ENCODE assay signal across 11 cellular contexts in the genomic region with DNA sequence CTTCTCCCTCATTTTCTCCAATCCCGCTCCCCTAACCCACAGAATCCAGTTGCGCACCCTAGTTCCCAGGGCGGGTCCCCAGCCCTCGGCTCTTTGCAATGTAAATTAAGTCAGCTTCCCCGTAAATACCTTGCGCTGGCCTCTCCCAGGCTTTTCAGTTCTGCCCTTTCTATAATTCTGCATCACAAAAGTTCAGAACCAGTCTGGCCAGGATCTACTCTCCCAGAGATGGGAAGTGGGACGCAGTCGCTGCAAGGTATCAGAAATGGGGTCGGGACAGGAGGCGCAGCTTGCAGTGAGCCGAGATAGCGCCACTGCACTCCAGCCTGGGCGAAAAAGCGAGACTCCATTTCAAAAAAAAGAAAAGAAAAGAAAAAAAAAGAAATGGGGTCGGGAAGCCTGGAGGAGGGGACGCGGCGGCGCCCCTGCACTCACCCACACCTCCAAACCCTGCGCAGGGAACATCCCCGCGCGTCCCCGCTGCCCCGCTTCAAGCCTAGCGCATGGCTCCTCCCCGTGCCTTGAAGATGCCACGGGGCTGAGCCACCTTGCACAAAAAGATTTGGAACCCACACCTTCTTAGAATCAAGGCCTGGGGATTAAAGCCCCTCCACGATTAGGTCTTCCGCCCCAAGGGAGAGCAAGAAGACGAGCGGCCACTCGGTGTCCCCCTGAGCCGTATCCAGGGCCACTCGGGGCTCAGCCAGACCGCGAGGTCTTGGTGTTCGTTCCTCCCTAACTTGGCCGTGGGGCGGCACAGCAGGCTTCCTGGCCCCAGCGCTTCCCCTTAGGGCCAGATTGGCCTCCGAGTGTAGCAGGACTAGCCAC. TPM values are rescaled to one million over a fixed set of nuclear protein-coding genes. Genes with fewer than 3 reads are reported as not detected.
DNase-seq lines count a peak whose midpoint lies in the region; ATAC-seq, FAIRE-seq and TF ChIP-seq lines count a peak whose summit lies in the region.
"Had no signal": no experiment of that assay in that cellular context is flagged by ENCODE, and none has a peak within 500 bp of the region (broad histone marks: within the 10 kb centered on the region; RNA-seq: fewer than 3 reads in every experiment).

No MANE protein-coding gene starts in this region.

- DNase-seq in NOMO-1 (lab: John Stamatoyannopoulos, UW; ENCODE audit: unreplicated experiment in 2 of 2), result peak; percentile 20 to 21
- DNase-seq in NOMO-1 treated with dmso at 0.1 percent for 144 hours (lab: John Stamatoyannopoulos, UW; ENCODE audit: unreplicated experiment), result no peak
- DNase-seq in activated T-helper 1 cell treated with anti-CD3 and anti-CD28 coated beads, Interleukin-12 subunit alpha, Interleukin-12 subunit beta, Interleukin-2, Interleukin-4 antibody, amounts not matched to agents 30 ng/mL and 10 ng/mL and 1 ng/mL, durations not matched to agents 14 hours and 24 hours and 36 hours (ENCODE audit: low spot score), result no peak
- DNase-seq in stimulated activated effector memory CD8-positive, alpha-beta T cell treated with anti-CD3 and anti-CD28 coated beads, Interleukin-12 subunit alpha, Interleukin-12 subunit beta, amount 100 ng/mL, for 72 hours (ENCODE audit: low spot score in 2 of 2), result no peak
- no peak for DNase-seq in GM12891 (ENCODE audit: insufficient read length, low spot score)
- no peak for DNase-seq in HK-2 (ENCODE audit: unreplicated experiment)
- DNase-seq: NCI-H1694 had no signal

- ATAC-seq in stimulated activated effector memory CD8-positive, alpha-beta T cell treated with anti-CD3 and anti-CD28 coated beads, Interleukin-12 subunit alpha, Interleukin-12 subunit beta, amount 100 ng/mL, for 72 hours, result peak; percentile 72
- no peak for ATAC-seq in GM21423 (IDR thresholded peaks at IDR 0.05; ENCODE audit: unreplicated experiment)
- ATAC-seq: A549 had no signal

- peak overlapping the region; percentile 57 for H3K4me3 Mint-ChIP-seq in activated T-helper 1 cell treated with anti-CD3 and anti-CD28 coated beads, Interleukin-12 subunit alpha, Interleukin-12 subunit beta, Interleukin-2, Interleukin-4 antibody, amounts not matched to agents 30 ng/mL and 10 ng/mL and 1 ng/mL, durations not matched to agents 14 hours and 24 hours and 36 hours
- H3K4me3 Mint-ChIP-seq in stimulated activated effector memory CD8-positive, alpha-beta T cell treated with anti-CD3 and anti-CD28 coated beads, Interleukin-12 subunit alpha, Interleukin-12 subunit beta, amount 100 ng/mL, for 72 hours, result peak overlapping the region; percentile 54

- peaks cover 14% of the 10 kb centered on the region for H3K4me1 Mint-ChIP-seq in activated T-helper 1 cell treated with anti-CD3 and anti-CD28 coated beads, Interleukin-12 subunit alpha, Interleukin-12 subunit beta, Interleukin-2, Interleukin-4 antibody, amounts not matched to agents 30 ng/mL and 10 ng/mL and 1 ng/mL, durations not matched to agents 14 hours and 24 hours and 36 hours (ENCODE audit: low read depth)
- H3K4me1 Mint-ChIP-seq in stimulated activated effector memory CD8-positive, alpha-beta T cell treated with anti-CD3 and anti-CD28 coated beads, Interleukin-12 subunit alpha, Interleukin-12 subunit beta, amount 100 ng/mL, for 72 hours, result peaks cover 15% of the 10 kb centered on the region

- H3K4me3 ChIP-seq in iPS-15b (ENCODE audit: low read depth, low read length), result peak overlapping the region; percentile 48
- H3K4me3 ChIP-seq: A549 had no signal

- TF ChIP-seq POLR2A in GM12891 (IDR thresholded peaks at IDR 0.05; ENCODE audit: low read depth, low read length), result no peak

- H3K9ac ChIP-seq in iPS-15b (ENCODE audit: low read depth, low read length), result peak overlapping the region; percentile 73

- H3K9me3 Mint-ChIP-seq in activated T-helper 1 cell treated with anti-CD3 and anti-CD28 coated beads, Interleukin-12 subunit alpha, Interleukin-12 subunit beta, Interleukin-2, Interleukin-4 antibody, amounts not matched to agents 30 ng/mL and 10 ng/mL and 1 ng/mL, durations not matched to agents 14 hours and 24 hours and 36 hours, result no peaks in the 10 kb centered on the region
- H3K9me3 Mint-ChIP-seq in stimulated activated effector memory CD8-positive, alpha-beta T cell treated with anti-CD3 and anti-CD28 coated beads, Interleukin-12 subunit alpha, Interleukin-12 subunit beta, amount 100 ng/mL, for 72 hours, result no peaks in the 10 kb centered on the region

- H3K4me1 ChIP-seq in iPS-15b (ENCODE audit: control insufficient read depth, insufficient read depth, low read length), result peaks cover 14% of the 10 kb centered on the region

- H3K36me3 Mint-ChIP-seq in activated T-helper 1 cell treated with anti-CD3 and anti-CD28 coated beads, Interleukin-12 subunit alpha, Interleukin-12 subunit beta, Interleukin-2, Interleukin-4 antibody, amounts not matched to agents 30 ng/mL and 10 ng/mL and 1 ng/mL, durations not matched to agents 14 hours and 24 hours and 36 hours (ENCODE audit: low read depth), result peaks cover 1% of the 10 kb centered on the region
- peaks cover 4% of the 10 kb centered on the region for H3K36me3 Mint-ChIP-seq in stimulated activated effector memory CD8-positive, alpha-beta T cell treated with anti-CD3 and anti-CD28 coated beads, Interleukin-12 subunit alpha, Interleukin-12 subunit beta, amount 100 ng/mL, for 72 hours

- no peaks in the 10 kb centered on the region for H3K9me3 ChIP-seq in iPS-15b (ENCODE audit: control insufficient read depth, insufficient read depth, low read length)
- H3K9me3 ChIP-seq: A549 had no signal

- no peaks in the 10 kb centered on the region for H3K27me3 ChIP-seq in iPS-15b (ENCODE audit: control insufficient read depth, insufficient read depth, low read length)

- H3K27me3 Mint-ChIP-seq in activated T-helper 1 cell treated with anti-CD3 and anti-CD28 coated beads, Interleukin-12 subunit alpha, Interleukin-12 subunit beta, Interleukin-2, Interleukin-4 antibody, amounts not matched to agents 30 ng/mL and 10 ng/mL and 1 ng/mL, durations not matched to agents 14 hours and 24 hours and 36 hours (ENCODE audit: insufficient read depth), result peaks cover 44% of the 10 kb centered on the region

- H3K36me3 ChIP-seq in iPS-15b (ENCODE audit: control insufficient read depth, insufficient read depth, low read length), result no peaks in the 10 kb centered on the region

- intact Hi-C loops in activated T-helper 1 cell treated with anti-CD3 and anti-CD28 coated beads, Interleukin-12 subunit alpha, Interleukin-12 subunit beta, Interleukin-2, Interleukin-4 antibody, amounts not matched to agents 30 ng/mL and 10 ng/mL and 1 ng/mL, durations not matched to agents 14 hours and 24 hours and 36 hours (cut with micrococcal nuclease), result no loop called here

- H3K27ac Mint-ChIP-seq in activated T-helper 1 cell treated with anti-CD3 and anti-CD28 coated beads, Interleukin-12 subunit alpha, Interleukin-12 subunit beta, Interleukin-2, Interleukin-4 antibody, amounts not matched to agents 30 ng/mL and 10 ng/mL and 1 ng/mL, durations not matched to agents 14 hours and 24 hours and 36 hours, result no peak overlapping the region
- no peak overlapping the region for H3K27ac Mint-ChIP-seq in stimulated activated effector memory CD8-positive, alpha-beta T cell treated with anti-CD3 and anti-CD28 coated beads, Interleukin-12 subunit alpha, Interleukin-12 subunit beta, amount 100 ng/mL, for 72 hours

- FAIRE-seq in GM12891 (lab: Jason Lieb, UNC), result no peak
- FAIRE-seq: A549 had no signal

TF ChIP-seq in GM12891, 5 proteins besides CTCF, POLR2A, EP300 and RAD21:
- no peak for TF ChIP-seq POU2F2 (IDR thresholded peaks at IDR 0.05; ENCODE audit: low read depth, low read length)
- TF ChIP-seq SPI1 (IDR thresholded peaks at IDR 0.05; ENCODE audit: low read depth, low read length), result no peak
- TF ChIP-seq POLR2AphosphoS5 (IDR thresholded peaks at IDR 0.05; ENCODE audit: low read depth, low read length), result no peak
- TF ChIP-seq TAF1 (IDR thresholded peaks at IDR 0.05; ENCODE audit: low read depth, low read length), result no peak
- no peak for TF ChIP-seq PAX5 (IDR thresholded peaks at IDR 0.05; ENCODE audit: insufficient read depth, low read length, severe bottlenecking)

RNA-seq across cellular contexts. Expression of a gene that starts 27.2 kb away (rescaled TPM):
- total RNA-seq in activated T-helper 1 cell treated with anti-CD3 and anti-CD28 coated beads, Interleukin-12 subunit alpha, Interleukin-12 subunit beta, Interleukin-2, Interleukin-4 antibody, amounts not matched to agents 30 ng/mL and 10 ng/mL and 1 ng/mL, durations not matched to agents 14 hours and 24 hours and 36 hours, result not detected in 2 replicates
- not detected for polyA plus RNA-seq in GM12891 (2012; ENCODE audit: low read depth, missing spikeins)
- total RNA-seq: lung microvascular endothelial cell had no signal

RNA-seq across cellular contexts. Expression of a gene that starts 39.2 kb away (rescaled TPM):
- total RNA-seq in activated T-helper 1 cell treated with anti-CD3 and anti-CD28 coated beads, Interleukin-12 subunit alpha, Interleukin-12 subunit beta, Interleukin-2, Interleukin-4 antibody, amounts not matched to agents 30 ng/mL and 10 ng/mL and 1 ng/mL, durations not matched to agents 14 hours and 24 hours and 36 hours, result 11.9 and 13.5 TPM in 2 replicates
- polyA plus RNA-seq in GM12891 (2012; ENCODE audit: low read depth, missing spikeins), result 27.8 TPM

RNA-seq across cellular contexts. Expression of a gene that starts 57.0 kb away (rescaled TPM):
- 40.5 and 43.3 TPM in 2 replicates for total RNA-seq in activated T-helper 1 cell treated with anti-CD3 and anti-CD28 coated beads, Interleukin-12 subunit alpha, Interleukin-12 subunit beta, Interleukin-2, Interleukin-4 antibody, amounts not matched to agents 30 ng/mL and 10 ng/mL and 1 ng/mL, durations not matched to agents 14 hours and 24 hours and 36 hours
- polyA plus RNA-seq in GM12891 (2012; ENCODE audit: low read depth, missing spikeins), result 157 TPM

Comparison
In these comparisons a context has a peak if more than half of its experiments do, and no peak if none do; other contexts are left out.
1. DNase-seq: peak in NOMO-1 (2 of 2); none in NOMO-1 treated with dmso at 0.1 percent for 144 hours (single experiment), activated T-helper 1 cell treated with anti-CD3 and anti-CD28 coated beads, Interleukin-12 subunit alpha, Interleukin-12 subunit beta, Interleukin-2, Interleukin-4 antibody, amounts not matched to agents 30 ng/mL and 10 ng/mL and 1 ng/mL, durations not matched to agents 14 hours and 24 hours and 36 hours (single experiment), stimulated activated effector memory CD8-positive, alpha-beta T cell treated with anti-CD3 and anti-CD28 coated beads, Interleukin-12 subunit alpha, Interleukin-12 subunit beta, amount 100 ng/mL, for 72 hours (0 of 2), GM12891 (single experiment) and HK-2 (single experiment).